ENCODE assay signal across 8 cellular contexts in the genomic region with DNA sequence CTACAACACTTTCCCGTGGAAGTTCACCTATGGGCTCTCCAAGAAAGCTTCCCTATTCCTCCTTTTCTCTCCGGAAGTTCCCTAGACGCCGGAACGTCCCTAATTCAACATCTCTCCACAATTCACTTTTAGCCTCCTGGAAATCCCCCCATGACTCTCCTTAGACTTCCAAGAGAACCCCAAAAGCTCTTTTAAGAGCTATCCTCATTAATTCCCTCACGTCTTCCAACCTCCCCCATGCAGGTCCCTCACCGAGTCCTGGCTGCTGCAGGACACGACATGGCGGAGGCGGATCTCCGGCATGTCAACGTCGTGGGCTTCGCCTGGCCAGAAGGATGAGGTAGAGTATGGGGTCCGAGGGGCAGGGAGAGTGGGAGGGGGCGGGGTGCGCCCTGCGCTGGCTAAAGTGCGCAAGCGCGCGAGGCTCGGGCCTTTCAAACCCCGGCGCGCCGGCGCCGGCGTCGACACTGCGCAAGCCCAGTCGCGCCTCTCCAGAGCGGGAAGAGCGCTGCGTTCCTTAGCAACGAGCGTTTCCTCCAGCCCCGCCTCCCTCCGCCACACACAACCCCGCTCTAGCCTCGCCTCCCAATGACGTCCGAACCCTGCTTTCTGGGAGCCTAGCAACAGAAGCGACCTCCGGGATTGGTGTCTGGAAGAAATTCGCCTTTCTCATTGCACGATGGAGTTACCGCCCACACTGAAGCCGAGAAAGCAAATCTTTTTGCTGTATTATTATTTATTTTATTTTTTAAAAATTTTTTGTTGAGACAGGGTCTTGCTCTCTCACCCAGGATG. TPM values are rescaled to one million over a fixed set of nuclear protein-coding genes. Genes with fewer than 3 reads are reported as not detected.
A peak's percentile ranks its signal among the peaks of the same experiment; 100 is the strongest.
DNase-seq lines count a peak whose midpoint lies in the region; ATAC-seq and TF ChIP-seq lines count a peak whose summit lies in the region.

A gene (plus strand): TSS at position 646 of the 795 bp plus-strand sequence. CDS start 1,391 bp downstream, outside the sequence.
A gene with protein sequence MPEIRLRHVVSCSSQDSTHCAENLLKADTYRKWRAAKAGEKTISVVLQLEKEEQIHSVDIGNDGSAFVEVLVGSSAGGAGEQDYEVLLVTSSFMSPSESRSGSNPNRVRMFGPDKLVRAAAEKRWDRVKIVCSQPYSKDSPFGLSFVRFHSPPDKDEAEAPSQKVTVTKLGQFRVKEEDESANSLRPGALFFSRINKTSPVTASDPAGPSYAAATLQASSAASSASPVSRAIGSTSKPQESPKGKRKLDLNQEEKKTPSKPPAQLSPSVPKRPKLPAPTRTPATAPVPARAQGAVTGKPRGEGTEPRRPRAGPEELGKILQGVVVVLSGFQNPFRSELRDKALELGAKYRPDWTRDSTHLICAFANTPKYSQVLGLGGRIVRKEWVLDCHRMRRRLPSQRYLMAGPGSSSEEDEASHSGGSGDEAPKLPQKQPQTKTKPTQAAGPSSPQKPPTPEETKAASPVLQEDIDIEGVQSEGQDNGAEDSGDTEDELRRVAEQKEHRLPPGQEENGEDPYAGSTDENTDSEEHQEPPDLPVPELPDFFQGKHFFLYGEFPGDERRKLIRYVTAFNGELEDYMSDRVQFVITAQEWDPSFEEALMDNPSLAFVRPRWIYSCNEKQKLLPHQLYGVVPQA (minus strand): TSS at position 372 of the 795 bp plus-strand sequence. CDS start 69 bp downstream, at position 303.

- H3K36me3 ChIP-seq in liver (ENCODE audit: control insufficient read depth in 4 of 4, insufficient read depth in 3 of 4, low read depth in 1 of 4, low read length in 3 of 4): no peaks in the 10 kb centered on the region

- DNase-seq in C1 segment of cervical spinal cord (lab: John Stamatoyannopoulos, UW) (peak; percentile 53 to 97 (median 90)), NCI-H748 treated with DMSO at 0.1 percent for 48 hours (lab: John Stamatoyannopoulos, UW) (peak; percentile 99), dermis microvascular lymphatic vessel endothelial cell (ENCODE audit: low read depth in 2 of 2) (peak; percentile 97 to 99)
- peak; percentile 96 to 98 for DNase-seq in activated CD4-positive, alpha-beta T cell treated with anti-CD3 and anti-CD28 coated beads, Interleukin-2, amount 50 U/mL, for 48 hours
- peak; percentile 97 for DNase-seq in stimulated activated CD4-positive, alpha-beta T cell treated with anti-CD3 and anti-CD28 coated beads, Interleukin-4, amount 100 ng/mL, for 24 hours

- TF ChIP-seq CTCF in liver (IDR thresholded peaks at IDR 0.05; ENCODE audit: low read depth, low read length, missing input control): no peak

- ATAC-seq in GM19372 (IDR thresholded peaks at IDR 0.05; ENCODE audit: low read depth, unreplicated experiment) (peak; percentile 97), HG03558 (IDR thresholded peaks at IDR 0.05; ENCODE audit: extremely low read depth, unreplicated experiment) (peak; percentile 75)

- peak within 1 kb of the TSS; percentile 58 to 92 (median 75) for H3K4me3 ChIP-seq in liver (ENCODE audit: low read depth in 1 of 3, low read length in 3 of 3)

- TF ChIP-seq RAD21 in liver (IDR thresholded peaks at IDR 0.05): no peak

- WGBS in liver: under 1% methylated on average over 51 of the region's 51 CpGs

- peak within 1 kb of the TSS; percentile 57 to 75 for H3K27ac ChIP-seq in liver (ENCODE audit: low read depth in 1 of 2, low read length in 2 of 2)

- no peaks in the 10 kb centered on the region for H3K9me3 ChIP-seq in liver (ENCODE audit: control insufficient read depth in 4 of 4, low read length in 3 of 4)

- H3K27me3 ChIP-seq in liver (ENCODE audit: control insufficient read depth in 4 of 4, insufficient read depth in 4 of 4, low read length in 3 of 4): no peaks in the 10 kb centered on the region

- H3K4me1 ChIP-seq in liver (ENCODE audit: control insufficient read depth in 4 of 4, insufficient read depth in 4 of 4, low read length in 3 of 4): peaks cover 2 to 16% (median 13%) of the 10 kb centered on the region in 4 donors

- H3K9ac ChIP-seq in liver (ENCODE audit: low read depth in 1 of 2, low read length in 2 of 2): peak within 1 kb of the TSS; percentile 92 to 96

TF ChIP-seq in liver, 16 proteins besides CTCF, POLR2A, EP300 and RAD21:
- TF ChIP-seq, protein P1, sequence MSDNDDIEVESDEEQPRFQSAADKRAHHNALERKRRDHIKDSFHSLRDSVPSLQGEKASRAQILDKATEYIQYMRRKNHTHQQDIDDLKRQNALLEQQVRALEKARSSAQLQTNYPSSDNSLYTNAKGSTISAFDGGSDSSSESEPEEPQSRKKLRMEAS (IDR thresholded peaks at IDR 0.05): no peak
- TF ChIP-seq HNF4G (IDR thresholded peaks at IDR 0.05) (no peak), SP1 (IDR thresholded peaks at IDR 0.05) (peak; percentile 30), FOXA1 (IDR thresholded peaks at IDR 0.05) (no peak), GABPA (IDR thresholded peaks at IDR 0.05 in 1 of 2, conservative IDR thresholded peaks at IDR 0.05 in 1 of 2) (peak in 1 of 2 donors; percentile 61), FOXA2 (IDR thresholded peaks at IDR 0.05) (no peak), YY1 (IDR thresholded peaks at IDR 0.05) (peak; percentile 41)
- TF ChIP-seq, protein P2, sequence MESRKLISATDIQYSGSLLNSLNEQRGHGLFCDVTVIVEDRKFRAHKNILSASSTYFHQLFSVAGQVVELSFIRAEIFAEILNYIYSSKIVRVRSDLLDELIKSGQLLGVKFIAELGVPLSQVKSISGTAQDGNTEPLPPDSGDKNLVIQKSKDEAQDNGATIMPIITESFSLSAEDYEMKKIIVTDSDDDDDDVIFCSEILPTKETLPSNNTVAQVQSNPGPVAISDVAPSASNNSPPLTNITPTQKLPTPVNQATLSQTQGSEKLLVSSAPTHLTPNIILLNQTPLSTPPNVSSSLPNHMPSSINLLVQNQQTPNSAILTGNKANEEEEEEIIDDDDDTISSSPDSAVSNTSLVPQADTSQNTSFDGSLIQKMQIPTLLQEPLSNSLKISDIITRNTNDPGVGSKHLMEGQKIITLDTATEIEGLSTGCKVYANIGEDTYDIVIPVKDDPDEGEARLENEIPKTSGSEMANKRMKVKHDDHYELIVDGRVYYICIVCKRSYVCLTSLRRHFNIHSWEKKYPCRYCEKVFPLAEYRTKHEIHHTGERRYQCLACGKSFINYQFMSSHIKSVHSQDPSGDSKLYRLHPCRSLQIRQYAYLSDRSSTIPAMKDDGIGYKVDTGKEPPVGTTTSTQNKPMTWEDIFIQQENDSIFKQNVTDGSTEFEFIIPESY (IDR thresholded peaks at IDR 0.05): no peak

RNA-seq across cellular contexts. Expression of the first gene that starts in this region (rescaled TPM):
- total RNA-seq in dermis microvascular lymphatic vessel endothelial cell (4.2 and 4.5 TPM in 2 replicates), liver (1 to 10 TPM in 1 of 2 donors, under 1 TPM in 1; 0.42 to 4.3 TPM)
- polyA plus RNA-seq in liver: under 1 TPM; 0.50 to 0.64 TPM

RNA-seq across cellular contexts. Expression of the second gene that starts in this region (rescaled TPM):
- 13.6 and 17.1 TPM in 2 replicates for total RNA-seq in dermis microvascular lymphatic vessel endothelial cell
- 1 to 10 TPM; 3.6 to 9.8 TPM for total RNA-seq in liver
- polyA plus RNA-seq in liver: 1 to 10 TPM; 4.5 to 5.2 TPM

Comparison
In these comparisons a context has a peak if more than half of its experiments do, and no peak if none do; other contexts are left out.
1. Peak in every context shown above with its lines: DNase-seq, ATAC-seq, H3K4me3 ChIP-seq and H3K27ac ChIP-seq.